In the genomic region with DNA sequence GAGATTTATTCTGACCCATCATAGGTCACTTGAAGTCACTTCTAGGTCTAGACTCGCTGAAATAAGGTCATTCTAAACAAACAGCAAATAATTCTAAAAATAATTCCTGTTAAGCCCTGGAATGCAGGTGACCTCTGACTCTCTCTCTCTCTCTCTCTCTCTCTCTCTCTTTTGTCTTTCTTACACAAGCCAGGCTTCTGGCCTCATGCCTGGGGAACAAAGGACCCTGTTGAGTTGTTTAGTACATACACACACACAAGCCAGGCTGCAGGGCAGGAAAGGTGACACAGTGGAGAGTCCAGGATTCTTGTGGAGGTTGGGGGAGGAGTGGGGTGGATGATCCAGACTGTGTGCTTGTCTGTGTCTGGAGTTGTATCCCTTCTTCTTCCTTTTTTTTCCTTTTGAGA, we compare ENCODE assay signal across 1 cellular context.
TF ChIP-seq lines count a peak whose summit lies in the region.

No MANE protein-coding gene starts in this region.

TF ChIP-seq in HepG2, 621 proteins besides CTCF, POLR2A, EP300 and RAD21 (continued from another document):
- TF ChIP-seq, protein P1, sequence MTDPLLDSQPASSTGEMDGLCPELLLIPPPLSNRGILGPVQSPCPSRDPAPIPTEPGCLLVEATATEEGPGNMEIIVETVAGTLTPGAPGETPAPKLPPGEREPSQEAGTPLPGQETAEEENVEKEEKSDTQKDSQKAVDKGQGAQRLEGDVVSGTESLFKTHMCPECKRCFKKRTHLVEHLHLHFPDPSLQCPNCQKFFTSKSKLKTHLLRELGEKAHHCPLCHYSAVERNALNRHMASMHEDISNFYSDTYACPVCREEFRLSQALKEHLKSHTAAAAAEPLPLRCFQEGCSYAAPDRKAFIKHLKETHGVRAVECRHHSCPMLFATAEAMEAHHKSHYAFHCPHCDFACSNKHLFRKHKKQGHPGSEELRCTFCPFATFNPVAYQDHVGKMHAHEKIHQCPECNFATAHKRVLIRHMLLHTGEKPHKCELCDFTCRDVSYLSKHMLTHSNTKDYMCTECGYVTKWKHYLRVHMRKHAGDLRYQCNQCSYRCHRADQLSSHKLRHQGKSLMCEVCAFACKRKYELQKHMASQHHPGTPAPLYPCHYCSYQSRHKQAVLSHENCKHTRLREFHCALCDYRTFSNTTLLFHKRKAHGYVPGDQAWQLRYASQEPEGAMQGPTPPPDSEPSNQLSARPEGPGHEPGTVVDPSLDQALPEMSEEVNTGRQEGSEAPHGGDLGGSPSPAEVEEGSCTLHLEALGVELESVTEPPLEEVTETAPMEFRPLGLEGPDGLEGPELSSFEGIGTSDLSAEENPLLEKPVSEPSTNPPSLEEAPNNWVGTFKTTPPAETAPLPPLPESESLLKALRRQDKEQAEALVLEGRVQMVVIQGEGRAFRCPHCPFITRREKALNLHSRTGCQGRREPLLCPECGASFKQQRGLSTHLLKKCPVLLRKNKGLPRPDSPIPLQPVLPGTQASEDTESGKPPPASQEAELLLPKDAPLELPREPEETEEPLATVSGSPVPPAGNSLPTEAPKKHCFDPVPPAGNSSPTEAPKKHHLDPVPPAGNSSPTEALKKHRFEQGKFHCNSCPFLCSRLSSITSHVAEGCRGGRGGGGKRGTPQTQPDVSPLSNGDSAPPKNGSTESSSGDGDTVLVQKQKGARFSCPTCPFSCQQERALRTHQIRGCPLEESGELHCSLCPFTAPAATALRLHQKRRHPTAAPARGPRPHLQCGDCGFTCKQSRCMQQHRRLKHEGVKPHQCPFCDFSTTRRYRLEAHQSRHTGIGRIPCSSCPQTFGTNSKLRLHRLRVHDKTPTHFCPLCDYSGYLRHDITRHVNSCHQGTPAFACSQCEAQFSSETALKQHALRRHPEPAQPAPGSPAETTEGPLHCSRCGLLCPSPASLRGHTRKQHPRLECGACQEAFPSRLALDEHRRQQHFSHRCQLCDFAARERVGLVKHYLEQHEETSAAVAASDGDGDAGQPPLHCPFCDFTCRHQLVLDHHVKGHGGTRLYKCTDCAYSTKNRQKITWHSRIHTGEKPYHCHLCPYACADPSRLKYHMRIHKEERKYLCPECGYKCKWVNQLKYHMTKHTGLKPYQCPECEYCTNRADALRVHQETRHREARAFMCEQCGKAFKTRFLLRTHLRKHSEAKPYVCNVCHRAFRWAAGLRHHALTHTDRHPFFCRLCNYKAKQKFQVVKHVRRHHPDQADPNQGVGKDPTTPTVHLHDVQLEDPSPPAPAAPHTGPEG (CRISPR knock-in tag; IDR thresholded peaks at IDR 0.05): no peak
- TF ChIP-seq, protein P2, sequence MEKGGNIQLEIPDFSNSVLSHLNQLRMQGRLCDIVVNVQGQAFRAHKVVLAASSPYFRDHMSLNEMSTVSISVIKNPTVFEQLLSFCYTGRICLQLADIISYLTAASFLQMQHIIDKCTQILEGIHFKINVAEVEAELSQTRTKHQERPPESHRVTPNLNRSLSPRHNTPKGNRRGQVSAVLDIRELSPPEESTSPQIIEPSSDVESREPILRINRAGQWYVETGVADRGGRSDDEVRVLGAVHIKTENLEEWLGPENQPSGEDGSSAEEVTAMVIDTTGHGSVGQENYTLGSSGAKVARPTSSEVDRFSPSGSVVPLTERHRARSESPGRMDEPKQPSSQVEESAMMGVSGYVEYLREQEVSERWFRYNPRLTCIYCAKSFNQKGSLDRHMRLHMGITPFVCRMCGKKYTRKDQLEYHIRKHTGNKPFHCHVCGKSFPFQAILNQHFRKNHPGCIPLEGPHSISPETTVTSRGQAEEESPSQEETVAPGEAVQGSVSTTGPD (CRISPR knock-in tag; IDR thresholded peaks at IDR 0.05): no peak
- TF ChIP-seq SMC3 (IDR thresholded peaks at IDR 0.05; ENCODE audit: low read length) (no peak), KLF12 (CRISPR knock-in tag; IDR thresholded peaks at IDR 0.05; ENCODE audit: borderline replicate concordance) (no peak), SATB2 (CRISPR knock-in tag; IDR thresholded peaks at IDR 0.05) (no peak), ZNF816 (CRISPR knock-in tag; IDR thresholded peaks at IDR 0.05; ENCODE audit: borderline replicate concordance) (peak; percentile 84; the same call in 1 of the 2 replicates), ZNF598 (CRISPR knock-in tag; IDR thresholded peaks at IDR 0.05; ENCODE audit: borderline replicate concordance) (peak; percentile 54; the same call in 1 of the 2 replicates), ZNF446 (CRISPR knock-in tag; IDR thresholded peaks at IDR 0.05) (no peak), XBP1 (CRISPR knock-in tag; IDR thresholded peaks at IDR 0.05) (no peak), SCMH1 (CRISPR knock-in tag; IDR thresholded peaks at IDR 0.05; ENCODE audit: borderline replicate concordance) (no peak), SMARCE1 (IDR thresholded peaks at IDR 0.05; ENCODE audit: borderline replicate concordance) (no peak), MED8 (CRISPR knock-in tag; IDR thresholded peaks at IDR 0.05; ENCODE audit: insufficient replicate concordance) (no peak), TAF1 (CRISPR knock-in tag; IDR thresholded peaks at IDR 0.05) (no peak), MTF1 (CRISPR knock-in tag; IDR thresholded peaks at IDR 0.05) (no peak)
- TF ChIP-seq, protein P3, sequence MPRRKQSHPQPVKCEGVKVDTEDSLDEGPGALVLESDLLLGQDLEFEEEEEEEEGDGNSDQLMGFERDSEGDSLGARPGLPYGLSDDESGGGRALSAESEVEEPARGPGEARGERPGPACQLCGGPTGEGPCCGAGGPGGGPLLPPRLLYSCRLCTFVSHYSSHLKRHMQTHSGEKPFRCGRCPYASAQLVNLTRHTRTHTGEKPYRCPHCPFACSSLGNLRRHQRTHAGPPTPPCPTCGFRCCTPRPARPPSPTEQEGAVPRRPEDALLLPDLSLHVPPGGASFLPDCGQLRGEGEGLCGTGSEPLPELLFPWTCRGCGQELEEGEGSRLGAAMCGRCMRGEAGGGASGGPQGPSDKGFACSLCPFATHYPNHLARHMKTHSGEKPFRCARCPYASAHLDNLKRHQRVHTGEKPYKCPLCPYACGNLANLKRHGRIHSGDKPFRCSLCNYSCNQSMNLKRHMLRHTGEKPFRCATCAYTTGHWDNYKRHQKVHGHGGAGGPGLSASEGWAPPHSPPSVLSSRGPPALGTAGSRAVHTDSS (CRISPR knock-in tag; conservative IDR thresholded peaks at IDR 0.05): no peak
- TF ChIP-seq, protein P4, sequence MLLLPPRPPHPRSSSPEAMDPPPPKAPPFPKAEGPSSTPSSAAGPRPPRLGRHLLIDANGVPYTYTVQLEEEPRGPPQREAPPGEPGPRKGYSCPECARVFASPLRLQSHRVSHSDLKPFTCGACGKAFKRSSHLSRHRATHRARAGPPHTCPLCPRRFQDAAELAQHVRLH (CRISPR knock-in tag; IDR thresholded peaks at IDR 0.05; ENCODE audit: borderline replicate concordance, low read depth): peak; percentile 74; the same call in 1 of the 2 replicates
